In the genomic region with DNA sequence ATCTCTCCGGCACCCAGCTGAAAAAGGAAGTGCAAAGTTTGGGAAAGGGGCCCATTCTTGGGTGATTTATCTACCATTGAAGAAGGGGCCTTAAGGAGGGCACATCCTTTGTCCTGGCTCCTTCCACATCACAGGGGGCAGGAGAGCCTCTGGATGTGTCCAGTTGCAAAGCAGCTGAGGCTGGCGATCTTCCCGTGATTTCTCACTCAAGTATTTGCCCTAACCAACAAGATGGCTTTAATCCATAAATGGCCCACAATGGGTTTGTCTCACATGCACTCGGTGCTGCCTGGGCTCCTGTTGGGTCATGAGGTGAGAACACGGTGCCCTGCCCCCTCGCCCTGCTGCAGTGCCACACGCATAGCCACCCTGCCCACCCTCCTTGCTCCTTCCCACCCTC, we compare ENCODE assay signal across 22 cellular contexts. TPM values are rescaled to one million over a fixed set of nuclear protein-coding genes. Genes with fewer than 3 reads are reported as not detected.
"Had no signal": no experiment of that assay in that cellular context is flagged by ENCODE, and none has a peak within 500 bp of the region (broad histone marks: within the 10 kb centered on the region; RNA-seq: fewer than 3 reads in every experiment).

No MANE protein-coding gene starts in this region.

- DNase-seq: activated CD4-positive, alpha-beta T cell treated with anti-CD3 and anti-CD28 coated beads, Interleukin-2, amount 50 U/mL, for 1 hour; activated CD4-positive, CD25-positive, alpha-beta regulatory T cell treated with anti-CD3 and anti-CD28 coated beads, Interleukin-2, amount 50 U/mL, for 72 hours; activated gamma-delta T cell treated with Interleukin-2 at 50 U/mL for 16 hours; adrenal gland; central memory CD4-positive, alpha-beta T cell; colonic mucosa; heart right ventricle; right lobe of liver; stimulated activated CD4-positive, alpha-beta T cell treated with anti-CD3 and anti-CD28 coated beads, Interleukin-4, amount 100 ng/mL, for 1 hour; stimulated activated naive CD8-positive, alpha-beta T cell treated with anti-CD3 and anti-CD28 coated beads, Interleukin-15, amount 100 ng/mL, for 72 hours; T1000 had no signal

- H3K27ac ChIP-seq: adrenal gland, colonic mucosa, heart right ventricle, left lung, right lobe of liver had no signal

- H3K4me3 Mint-ChIP-seq: neural crest cell; stimulated activated naive CD8-positive, alpha-beta T cell treated with anti-CD3 and anti-CD28 coated beads, Interleukin-15, amount 100 ng/mL, for 72 hours had no signal

- H3K27me3 ChIP-seq: adrenal gland, body of pancreas, colonic mucosa, right lobe of liver, suprapubic skin had no signal

- H3K9me3 Mint-ChIP-seq: type B pancreatic cell had no signal

- H3K36me3 Mint-ChIP-seq: type B pancreatic cell had no signal

- H3K4me1 ChIP-seq: adrenal gland, colonic mucosa had no signal

- H3K9me3 ChIP-seq: adrenal gland, body of pancreas, colonic mucosa, right lobe of liver, suprapubic skin had no signal

- H3K27ac Mint-ChIP-seq: activated naive CD4-positive, alpha-beta T cell treated with anti-CD3 and anti-CD28 coated beads, Interleukin-2, amount 50 U/mL, for 72 hours; stimulated activated naive CD8-positive, alpha-beta T cell treated with anti-CD3 and anti-CD28 coated beads, Interleukin-15, amount 100 ng/mL, for 72 hours had no signal

- H3K4me2 ChIP-seq: smooth muscle cell had no signal

- H3K4me3 ChIP-seq: adrenal gland, body of pancreas, colonic mucosa, heart right ventricle, left lung, right lobe of liver, smooth muscle cell, suprapubic skin had no signal

- H3K36me3 ChIP-seq: adrenal gland, colonic mucosa, heart right ventricle, left lung, right lobe of liver, suprapubic skin had no signal

RNA-seq across cellular contexts. Expression of a gene that starts 14.2 kb away (rescaled TPM):
- total RNA-seq: body of pancreas; mononuclear cell; osteoblast; pulmonary artery endothelial cell; right lobe of liver; smooth muscle cell; T-helper 1 cell treated with Interleukin-12 subunit alpha and Interleukin-12 subunit beta and Interleukin-4 antibody, amounts not matched to agents 30 ng/mL and 1 ng/mL, for 36 hours had no signal
- polyA plus RNA-seq: adrenal gland, heart right ventricle had no signal
